Comparison of ENCODE assay signal across 9 cellular contexts in the genomic region with DNA sequence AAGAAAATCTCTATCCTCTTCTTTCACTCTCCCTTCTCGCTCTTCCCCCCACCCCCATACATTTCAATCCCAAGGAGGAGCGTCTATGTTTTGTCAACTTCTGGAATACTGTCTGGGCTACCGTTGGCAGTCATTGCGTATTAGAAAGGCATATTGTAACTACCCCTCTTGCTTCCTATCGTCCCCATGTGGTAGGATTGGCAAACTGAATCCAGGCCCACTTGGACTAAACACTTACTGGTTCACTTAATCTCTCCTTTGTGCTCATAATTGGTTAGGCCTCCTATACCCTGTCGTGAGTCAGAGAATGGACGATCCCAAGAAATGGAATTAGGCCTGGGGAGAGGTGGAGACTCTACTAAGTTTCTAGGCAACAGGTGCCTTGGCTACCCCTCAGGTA.
DNase-seq lines count a peak whose midpoint lies in the region; ATAC-seq and TF ChIP-seq lines count a peak whose summit lies in the region.
"Had no signal": no experiment of that assay in that cellular context is flagged by ENCODE, and none has a peak within 500 bp of the region (broad histone marks: within the 10 kb centered on the region; RNA-seq: fewer than 3 reads in every experiment).

No MANE protein-coding gene starts in this region.

- peak; percentile 72 for TF ChIP-seq CTCF in GM13977 (IDR thresholded peaks at IDR 0.05; ENCODE audit: extremely low read depth, insufficient read depth, missing control alignments)
- peak; percentile 63 for TF ChIP-seq CTCF in PC-9 (conservative IDR thresholded peaks at IDR 0.05)
- no peak for TF ChIP-seq CTCF in natural killer cell (IDR thresholded peaks at IDR 0.05)

- no peak overlapping the region for H3K4me3 ChIP-seq in PC-9

- no peak overlapping the region for H3K4me2 ChIP-seq in PC-9

- no TSS peak for BruUV-seq in PC-9 (replicated peaks; lab: Mats Ljungman, UMichigan)

- H3F3A ChIP-seq in PC-9 (ENCODE audit: insufficient read depth, low read depth), result no peaks in the 10 kb centered on the region

- H3K79me2 ChIP-seq in PC-9 (ENCODE audit: low read depth), result no peaks in the 10 kb centered on the region

- POLR2A ChIA-PET in PC-9 (lab: Charles Lee; ENCODE audit: unreplicated experiment), result no interaction called here

- no peak overlapping the region for H3K4me3 Mint-ChIP-seq in natural killer cell
- H3K4me3 Mint-ChIP-seq in activated T-helper 17 cell treated with anti-CD3 and anti-CD28 coated beads, Interleukin-2, amount 50 U/mL, for 72 hours, result no peak overlapping the region

- CTCF ChIA-PET in PC-9 (lab: Charles Lee), result no interaction called here

- H3K4me1 ChIP-seq in PC-9 (replicated peaks; ENCODE audit: insufficient read depth), result no peaks in the 10 kb centered on the region

- H3K9me3 Mint-ChIP-seq in natural killer cell, result no peaks in the 10 kb centered on the region
- H3K9me3 Mint-ChIP-seq in activated T-helper 17 cell treated with anti-CD3 and anti-CD28 coated beads, Interleukin-2, amount 50 U/mL, for 72 hours, result peaks cover 3% of the 10 kb centered on the region

- no peaks in the 10 kb centered on the region for H3K9me3 ChIP-seq in PC-9 (ENCODE audit: insufficient read depth, low read depth)

- no peak overlapping the region for H2AFZ ChIP-seq in PC-9

- H3K27me3 Mint-ChIP-seq in natural killer cell (ENCODE audit: low read depth in 2 of 2), result peaks cover 39 to 64% of the 10 kb centered on the region in 2 donors
- peaks cover 44% of the 10 kb centered on the region for H3K27me3 Mint-ChIP-seq in activated T-helper 17 cell treated with anti-CD3 and anti-CD28 coated beads, Interleukin-2, amount 50 U/mL, for 72 hours

- no peak overlapping the region for H3K27ac ChIP-seq in PC-9

- H3K36me3 Mint-ChIP-seq in natural killer cell, result peaks cover 16% of the 10 kb centered on the region
- H3K36me3 Mint-ChIP-seq in activated T-helper 17 cell treated with anti-CD3 and anti-CD28 coated beads, Interleukin-2, amount 50 U/mL, for 72 hours (ENCODE audit: low read depth), result no peaks in the 10 kb centered on the region

- intact Hi-C loops in PC-9 (cut with micrococcal nuclease; ENCODE audit: unreplicated experiment), result no loop called here
- intact Hi-C loops in natural killer cell (cut with micrococcal nuclease), result no loop called here
- intact Hi-C loops in Right ventricle myocardium inferior (cut with DNase I), result no loop called here

- in situ Hi-C loops in GM13977 (cut with MboI; ENCODE audit: low pct_unique_long_range_greater_than_20kb, low sequenced_read_pairs, unreplicated experiment), result no loop called here

- H4K20me1 ChIP-seq in PC-9 (ENCODE audit: insufficient read depth), result no peaks in the 10 kb centered on the region

- no peaks in the 10 kb centered on the region for H3K36me3 ChIP-seq in PC-9 (ENCODE audit: low read depth)

- H3K9me2 ChIP-seq in PC-9 (ENCODE audit: insufficient read depth), result no peaks in the 10 kb centered on the region

- peaks cover 58% of the 10 kb centered on the region for H3K27me3 ChIP-seq in PC-9 (ENCODE audit: insufficient read depth, low read depth)

- H3K27ac Mint-ChIP-seq in natural killer cell, result no peak overlapping the region
- H3K27ac Mint-ChIP-seq in activated T-helper 17 cell treated with anti-CD3 and anti-CD28 coated beads, Interleukin-2, amount 50 U/mL, for 72 hours, result no peak overlapping the region

- ATAC-seq in natural killer cell, result no peak
- ATAC-seq in Right ventricle myocardium inferior, result no peak
- no peak for ATAC-seq in activated T-helper 17 cell treated with anti-CD3 and anti-CD28 coated beads, Interleukin-2, amount 50 U/mL, for 72 hours (replicated peaks)

- DNase-seq in DMS153 treated with DMSO at 0.1 percent for 48 hours (lab: John Stamatoyannopoulos, UW; ENCODE audit: unreplicated experiment) (peak; percentile 18), GM13977 (ENCODE audit: low spot score) (peak; percentile 40), PC-9 (no peak), islet precursor cell (peak; percentile 63), natural killer cell (no peak), Right ventricle myocardium inferior (ENCODE audit: missing footprints) (no peak), medulla oblongata (ENCODE audit: extremely low spot score) (no peak)
- DNase-seq: amygdala had no signal

- peaks cover 0 to 8% of the 10 kb centered on the region in 2 donors for H3K4me1 Mint-ChIP-seq in natural killer cell
- H3K4me1 Mint-ChIP-seq in activated T-helper 17 cell treated with anti-CD3 and anti-CD28 coated beads, Interleukin-2, amount 50 U/mL, for 72 hours, result no peaks in the 10 kb centered on the region

Comparison
In these comparisons a context has a peak if more than half of its experiments do, and no peak if none do; other contexts are left out.
1. DNase-seq: peak in DMS153 treated with DMSO at 0.1 percent for 48 hours (single experiment), GM13977 (single experiment) and islet precursor cell (single experiment); none in PC-9 (0 of 2), natural killer cell (single experiment), Right ventricle myocardium inferior (single experiment) and medulla oblongata (single experiment).